Comparison of ENCODE assay signal across 8 cellular contexts in the genomic region with DNA sequence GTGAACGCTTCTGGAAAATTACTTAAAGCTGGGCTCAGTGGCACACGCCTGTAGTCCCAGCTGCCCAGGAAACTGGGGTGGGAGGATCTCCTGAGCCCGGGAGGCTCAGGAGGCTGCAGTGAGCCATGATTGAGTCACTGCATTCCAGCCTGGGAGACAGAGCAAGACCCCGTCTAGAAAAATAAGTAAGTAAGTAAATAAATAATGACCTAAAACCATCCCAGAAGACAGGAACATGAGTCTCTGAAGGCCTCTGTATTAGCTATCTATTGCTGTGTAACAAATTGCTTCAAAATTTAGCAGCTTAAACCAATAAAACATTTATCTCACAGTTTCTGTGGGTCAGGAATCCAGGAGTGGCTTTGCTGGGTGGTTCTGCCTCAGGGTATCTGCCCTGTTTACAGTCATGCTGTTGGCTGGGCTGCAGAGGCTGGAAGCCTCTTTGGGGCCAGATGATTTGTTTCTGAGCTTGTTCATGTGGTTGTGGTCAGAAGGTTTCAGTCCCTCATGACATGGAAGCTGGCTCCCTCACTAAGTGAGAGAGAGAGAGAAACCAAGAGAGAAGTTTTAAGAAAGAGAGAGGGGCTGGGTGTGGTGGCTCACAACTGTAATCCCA. TPM values are rescaled to one million over a fixed set of nuclear protein-coding genes. Genes with fewer than 3 reads are reported as not detected.
DNase-seq lines count a peak whose midpoint lies in the region; ATAC-seq and TF ChIP-seq lines count a peak whose summit lies in the region.

No MANE protein-coding gene starts in this region.

- H3K36me3 Mint-ChIP-seq in glutamatergic neuron (ENCODE audit: unreplicated experiment): no peaks in the 10 kb centered on the region

- no peak for TF ChIP-seq CTCF in NB4 (IDR thresholded peaks at IDR 0.05; ENCODE audit: low read depth, low read length)
- no peak for TF ChIP-seq CTCF in smooth muscle cell (IDR thresholded peaks at IDR 0.05; ENCODE audit: borderline replicate concordance, insufficient read depth, poor library complexity, severe bottlenecking)
- TF ChIP-seq CTCF in glutamatergic neuron (IDR thresholded peaks at IDR 0.05; ENCODE audit: partially characterized antibody, unreplicated experiment): no peak

- no peaks in the 10 kb centered on the region for H3K4me1 Mint-ChIP-seq in glutamatergic neuron (ENCODE audit: low read depth, unreplicated experiment)

- no peaks in the 10 kb centered on the region for H3K79me2 ChIP-seq in smooth muscle cell (ENCODE audit: low read depth)

- H3K27me3 ChIP-seq in smooth muscle cell (ENCODE audit: low read depth): no peaks in the 10 kb centered on the region

- peak overlapping the region; percentile 95 for H3K27ac ChIP-seq in smooth muscle cell (ENCODE audit: low read depth)

- DNase-seq in H4 (ENCODE audit: low spot score): peak; percentile 40
- DNase-seq in NB4 (ENCODE audit: low read depth): peak; percentile 52
- DNase-seq in amniotic stem cell (lab: John Stamatoyannopoulos, UW): peak; percentile 21
- no peak for DNase-seq in smooth muscle cell (lab: John Stamatoyannopoulos, UW; ENCODE audit: unreplicated experiment)
- no peak for DNase-seq in SKM-1 treated with dmso at 0.1 percent for 144 hours (lab: John Stamatoyannopoulos, UW; ENCODE audit: unreplicated experiment)
- DNase-seq in effector CD8-positive, alpha-beta T cell (lab: John Stamatoyannopoulos, UW): no peak
- no peak for DNase-seq in glutamatergic neuron

- H3K36me3 ChIP-seq in smooth muscle cell (ENCODE audit: low read depth): no peaks in the 10 kb centered on the region

- peak overlapping the region; percentile 75 for H3K9ac ChIP-seq in smooth muscle cell (ENCODE audit: low read depth)

- WGBS in smooth muscle cell (ENCODE audit: low lambda C conversion rate): 2% methylated on average over 4 of the region's 4 CpGs

- no peak overlapping the region for H3K4me3 ChIP-seq in NB4 (ENCODE audit: low read depth, low read length)
- no peak overlapping the region for H3K4me3 ChIP-seq in smooth muscle cell

- H4K20me1 ChIP-seq in smooth muscle cell (ENCODE audit: low read depth): no peaks in the 10 kb centered on the region

- H3K4me3 Mint-ChIP-seq in glutamatergic neuron (ENCODE audit: unreplicated experiment): no peak overlapping the region

- peak overlapping the region; percentile 3 for H2AFZ ChIP-seq in smooth muscle cell (ENCODE audit: low read depth)

- no peaks in the 10 kb centered on the region for H3K27me3 Mint-ChIP-seq in glutamatergic neuron (ENCODE audit: unreplicated experiment)

- no peaks in the 10 kb centered on the region for H3K9me3 ChIP-seq in smooth muscle cell (replicated peaks; ENCODE audit: low read depth)

- ATAC-seq in GM18498 (IDR thresholded peaks at IDR 0.05; ENCODE audit: unreplicated experiment): peak; percentile 95

- no peak for TF ChIP-seq POLR2A in NB4 (IDR thresholded peaks at IDR 0.05; ENCODE audit: extremely low read depth, insufficient read length)

- no peaks in the 10 kb centered on the region for H3F3A ChIP-seq in smooth muscle cell (ENCODE audit: low read depth)

- H3K4me1 ChIP-seq in smooth muscle cell (ENCODE audit: low read depth): no peaks in the 10 kb centered on the region

- H3K9me3 Mint-ChIP-seq in glutamatergic neuron (ENCODE audit: unreplicated experiment): no peaks in the 10 kb centered on the region

- no peak overlapping the region for H3K27ac Mint-ChIP-seq in glutamatergic neuron (ENCODE audit: unreplicated experiment)

- H3K4me2 ChIP-seq in smooth muscle cell: peak overlapping the region; percentile 55

RNA-seq across cellular contexts. Expression of gene NCOA3, which starts 48.4 kb away (rescaled TPM):
- 10.2 and 12.3 TPM in 2 replicates for total RNA-seq in H4 (2014; rRNA removed; shearing (Covaris generic))
- total RNA-seq in smooth muscle cell (25.9 and 28.4 TPM in 2 replicates), glutamatergic neuron (ENCODE audit: unreplicated experiment) (24.6 TPM)
- polyA plus RNA-seq in smooth muscle cell: 6.0 and 12.3 TPM in 2 replicates

Comparison
In these comparisons a context has a peak if more than half of its experiments do, and no peak if none do; other contexts are left out.
1. DNase-seq: peak in H4 (single experiment), NB4 (single experiment) and amniotic stem cell (single experiment); none in smooth muscle cell (single experiment), SKM-1 treated with dmso at 0.1 percent for 144 hours (single experiment), effector CD8-positive, alpha-beta T cell (single experiment) and glutamatergic neuron (single experiment).